Comparison of ENCODE assay signal across 8 cellular contexts in genomic region chr1:234533975-234534876, GRCh38. TPM values are rescaled to one million over a fixed set of nuclear protein-coding genes. Genes with fewer than 3 reads are reported as not detected.
A peak's percentile ranks its signal among the peaks of the same experiment; 100 is the strongest.
DNase-seq lines count a peak whose midpoint lies in the region; ATAC-seq and TF ChIP-seq lines count a peak whose summit lies in the region.

No MANE protein-coding gene starts in this region.

- H3K79me2 ChIP-seq in PC-9 (ENCODE audit: low read depth), result no peaks in the 10 kb centered on the region

- POLR2A ChIA-PET in PC-9 (lab: Charles Lee; ENCODE audit: unreplicated experiment), result interaction anchor here (0.7 to 0.8 kb wide), 2 partner anchors 31 to 310 kb away, joined by 4 to 5 read pairs; no protein-coding TSS in a partner anchor
- POLR2A ChIA-PET in activated CD8-positive, alpha-beta T cell treated with anti-CD3 and anti-CD28 coated beads for 36 hours (lab: Charles Lee), result interaction anchor here (0.9 kb wide), 1 partner anchor 17 kb away, joined by 3 read pairs; no protein-coding TSS in a partner anchor

- H3F3A ChIP-seq in PC-9 (ENCODE audit: insufficient read depth, low read depth), result peaks cover 38% of the 10 kb centered on the region

- H3K4me1 Mint-ChIP-seq in osteocyte (ENCODE audit: unreplicated experiment), result peaks cover 63% of the 10 kb centered on the region
- peaks cover 8% of the 10 kb centered on the region for H3K4me1 Mint-ChIP-seq in activated CD8-positive, alpha-beta T cell treated with anti-CD3 and anti-CD28 coated beads for 36 hours (ENCODE audit: low read depth)

- H2AFZ ChIP-seq in PC-9, result no peak overlapping the region

- peak overlapping the region in 9 of 11 experiments; percentile 13 to 92 (median 85); a peak in 18 of 22 replicates for H3K27ac ChIP-seq in BLaER1 treated with 17β-estradiol and CSF1 and Interleukin-3, amounts not matched to agents 10 nM and 100 nM
- peak overlapping the region; percentile 90 for H3K27ac ChIP-seq in PC-9

- CTCF ChIA-PET in PC-9 (lab: Charles Lee), result no interaction called here
- CTCF ChIA-PET in activated CD8-positive, alpha-beta T cell treated with anti-CD3 and anti-CD28 coated beads for 36 hours (lab: Charles Lee), result interaction anchor here (0.6 to 1.2 kb wide), 2 partner anchors 9 to 25 kb away, joined by 3 read pairs; no protein-coding TSS in a partner anchor

- no peaks in the 10 kb centered on the region for H3K36me3 Mint-ChIP-seq in osteocyte (ENCODE audit: unreplicated experiment)
- no peaks in the 10 kb centered on the region for H3K36me3 Mint-ChIP-seq in activated CD8-positive, alpha-beta T cell treated with anti-CD3 and anti-CD28 coated beads for 36 hours (ENCODE audit: low read depth)

- H4K20me1 ChIP-seq in BLaER1 treated with 17β-estradiol and CSF1 and Interleukin-3, amounts not matched to agents 10 nM and 100 nM, result no peaks in the 10 kb centered on the region
- H4K20me1 ChIP-seq in PC-9 (ENCODE audit: insufficient read depth), result no peaks in the 10 kb centered on the region

- H3K4me1 ChIP-seq in BLaER1 treated with 17β-estradiol and CSF1 and Interleukin-3, amounts not matched to agents 10 nM and 100 nM, result peaks cover 96 to 100% (median 98%) of the 10 kb centered on the region in 10 experiments
- peaks cover 49% of the 10 kb centered on the region for H3K4me1 ChIP-seq in PC-9 (replicated peaks; ENCODE audit: insufficient read depth)

- peak overlapping the region in 8 of 11 experiments; percentile 21 to 84 (median 78); a peak in 14 of 22 replicates for H3K9ac ChIP-seq in BLaER1 treated with 17β-estradiol and CSF1 and Interleukin-3, amounts not matched to agents 10 nM and 100 nM

- no TSS peak for BruUV-seq in PC-9 (replicated peaks; lab: Mats Ljungman, UMichigan)

- no peaks in the 10 kb centered on the region for H3K27me3 ChIP-seq in BLaER1 treated with 17β-estradiol and CSF1 and Interleukin-3, amounts not matched to agents 10 nM and 100 nM
- H3K27me3 ChIP-seq in PC-9 (ENCODE audit: insufficient read depth, low read depth), result no peaks in the 10 kb centered on the region

- DNase-seq in PC-9 (peak; percentile 28 to 56), fibroblast of the aortic adventitia (ENCODE audit: low read depth) (peak; percentile 100), osteocyte (ENCODE audit: extremely low spot score, unreplicated experiment) (peak; percentile 91), T-helper 2 cell (no peak)
- DNase-seq in activated CD8-positive, alpha-beta T cell treated with anti-CD3 and anti-CD28 coated beads for 36 hours, result no peak

- H3K9me3 Mint-ChIP-seq in osteocyte (ENCODE audit: unreplicated experiment), result no peaks in the 10 kb centered on the region
- no peaks in the 10 kb centered on the region for H3K9me3 Mint-ChIP-seq in activated CD8-positive, alpha-beta T cell treated with anti-CD3 and anti-CD28 coated beads for 36 hours

- H3K9me2 ChIP-seq in PC-9 (ENCODE audit: insufficient read depth), result no peaks in the 10 kb centered on the region

- ATAC-seq in GM19455 (IDR thresholded peaks at IDR 0.05; ENCODE audit: unreplicated experiment) (no peak), GM21529 (IDR thresholded peaks at IDR 0.05; ENCODE audit: unreplicated experiment) (no peak)
- ATAC-seq in activated CD8-positive, alpha-beta T cell treated with anti-CD3 and anti-CD28 coated beads for 36 hours, result no peak

- H3K27me3 Mint-ChIP-seq in osteocyte (ENCODE audit: unreplicated experiment), result no peaks in the 10 kb centered on the region
- peaks cover 2% of the 10 kb centered on the region for H3K27me3 Mint-ChIP-seq in activated CD8-positive, alpha-beta T cell treated with anti-CD3 and anti-CD28 coated beads for 36 hours

- no peaks in the 10 kb centered on the region for H3K36me3 ChIP-seq in BLaER1 treated with 17β-estradiol and CSF1 and Interleukin-3, amounts not matched to agents 10 nM and 100 nM
- H3K36me3 ChIP-seq in PC-9 (ENCODE audit: low read depth), result no peaks in the 10 kb centered on the region

- TF ChIP-seq CTCF in PC-9 (conservative IDR thresholded peaks at IDR 0.05), result no peak
- TF ChIP-seq CTCF in fibroblast of the aortic adventitia (IDR thresholded peaks at IDR 0.05; ENCODE audit: insufficient read depth, low read length), result no peak
- no peak for TF ChIP-seq CTCF in osteocyte (IDR thresholded peaks at IDR 0.05)
- TF ChIP-seq CTCF in activated CD8-positive, alpha-beta T cell treated with anti-CD3 and anti-CD28 coated beads for 36 hours (IDR thresholded peaks at IDR 0.05), result no peak

- H3K9me3 ChIP-seq in BLaER1 treated with 17β-estradiol and CSF1 and Interleukin-3, amounts not matched to agents 10 nM and 100 nM (replicated peaks in 1 of 11), result no peaks in the 10 kb centered on the region
- H3K9me3 ChIP-seq in PC-9 (ENCODE audit: insufficient read depth, low read depth), result no peaks in the 10 kb centered on the region; the same call in 1 of the 2 replicates

- H3K4me3 ChIP-seq in BLaER1 treated with 17β-estradiol and CSF1 and Interleukin-3, amounts not matched to agents 10 nM and 100 nM, result no peak overlapping the region
- no peak overlapping the region for H3K4me3 ChIP-seq in PC-9
- H3K4me3 ChIP-seq in fibroblast of the aortic adventitia (ENCODE audit: low read depth, low read length), result no peak overlapping the region

- H3K4me3 Mint-ChIP-seq in osteocyte (ENCODE audit: unreplicated experiment), result peak overlapping the region; percentile 21
- no peak overlapping the region for H3K4me3 Mint-ChIP-seq in activated CD8-positive, alpha-beta T cell treated with anti-CD3 and anti-CD28 coated beads for 36 hours

- peak overlapping the region; percentile 83 to 98 (median 90) for H3K4me2 ChIP-seq in BLaER1 treated with 17β-estradiol and CSF1 and Interleukin-3, amounts not matched to agents 10 nM and 100 nM
- H3K4me2 ChIP-seq in PC-9, result peak overlapping the region; percentile 80

- H3K27ac Mint-ChIP-seq in osteocyte (ENCODE audit: unreplicated experiment), result peak overlapping the region; percentile 96
- H3K27ac Mint-ChIP-seq in activated CD8-positive, alpha-beta T cell treated with anti-CD3 and anti-CD28 coated beads for 36 hours, result no peak overlapping the region

- intact Hi-C loops in PC-9 (cut with micrococcal nuclease; ENCODE audit: unreplicated experiment), result loop anchor here (2.0 kb wide), 1 partner anchor 31 kb away; no protein-coding TSS in a partner anchor
- intact Hi-C loops in activated CD8-positive, alpha-beta T cell treated with anti-CD3 and anti-CD28 coated beads for 36 hours (cut with micrococcal nuclease), result no loop called here

RNA-seq across cellular contexts. Expression of gene TARBP1, which starts 55.2 kb away (rescaled TPM):
- 47.3 and 61.1 TPM in 2 replicates for total RNA-seq in PC-9 (2021)
- 12.0 and 22.2 TPM in 2 replicates for total RNA-seq in fibroblast of the aortic adventitia (ENCODE audit: low replicate concordance)
- total RNA-seq in osteocyte, result 19.0 and 21.4 TPM in 2 replicates
- total RNA-seq in activated CD8-positive, alpha-beta T cell treated with anti-CD3 and anti-CD28 coated beads for 36 hours, result 10 to 100 TPM; 53.9 to 61.3 TPM

Comparison
In these comparisons a context has a peak if more than half of its experiments do, and no peak if none do; other contexts are left out.
1. DNase-seq: peak in PC-9 (2 of 2), fibroblast of the aortic adventitia (single experiment) and osteocyte (single experiment); none in T-helper 2 cell (0 of 5) and activated CD8-positive, alpha-beta T cell treated with anti-CD3 and anti-CD28 coated beads for 36 hours (single experiment).